8 cellular contexts compared by ENCODE assay signal in genomic region chr14:38210587-38211257, GRCh38. TPM values are rescaled to one million over a fixed set of nuclear protein-coding genes. Genes with fewer than 3 reads are reported as not detected.
DNase-seq lines count a peak whose midpoint lies in the region; ATAC-seq and TF ChIP-seq lines count a peak whose summit lies in the region.

No MANE protein-coding gene starts in this region.

- no peaks in the 10 kb centered on the region for H3K36me3 ChIP-seq in gastrocnemius medialis
- H3K36me3 ChIP-seq in PC-9 (ENCODE audit: low read depth), result no peaks in the 10 kb centered on the region

- H4K20me1 ChIP-seq in PC-9 (ENCODE audit: insufficient read depth), result no peaks in the 10 kb centered on the region

- no peaks in the 10 kb centered on the region for H3K9me2 ChIP-seq in PC-9 (ENCODE audit: insufficient read depth)

- H3K4me3 ChIP-seq in iPS-18c (ENCODE audit: insufficient read depth, low read depth, low read length) (peak overlapping the region; percentile 25; the same call in 1 of the 2 replicates), gastrocnemius medialis (peak overlapping the region; percentile 35 to 56 (median 50)), PC-9 (no peak overlapping the region)

- CTCF ChIA-PET in PC-9 (lab: Charles Lee), result no interaction called here

- H3K4me2 ChIP-seq in PC-9, result no peak overlapping the region

- peak in 1 of 2 donors; percentile 47 for ATAC-seq in gastrocnemius medialis

- peak; percentile 39 for DNase-seq in ELF-1 (ENCODE audit: low read depth, low spot score)
- DNase-seq in astrocyte of the hippocampus (ENCODE audit: low read depth, low spot score), result peak; percentile 33
- no peak for DNase-seq in gastrocnemius medialis
- DNase-seq in caudate nucleus (lab: John Stamatoyannopoulos, UW), result no peak
- DNase-seq in SW 1271 (lab: John Stamatoyannopoulos, UW), result no peak
- no peak for DNase-seq in NCI-H524 treated with DMSO at 0.1 percent for 48 hours (lab: John Stamatoyannopoulos, UW)
- DNase-seq in PC-9, result no peak

- no peaks in the 10 kb centered on the region for H3F3A ChIP-seq in PC-9 (ENCODE audit: insufficient read depth, low read depth)

- intact Hi-C loops in gastrocnemius medialis (cut with DNase I; ENCODE audit: low total_unique reads), result no loop called here
- intact Hi-C loops in PC-9 (cut with micrococcal nuclease; ENCODE audit: unreplicated experiment), result no loop called here

- H3K27me3 ChIP-seq in gastrocnemius medialis, result peaks cover 8 to 56% (median 35%) of the 10 kb centered on the region in 3 donors
- no peaks in the 10 kb centered on the region for H3K27me3 ChIP-seq in PC-9 (ENCODE audit: insufficient read depth, low read depth)

- H2AFZ ChIP-seq in PC-9, result no peak overlapping the region

- H3K27ac ChIP-seq in gastrocnemius medialis (no peak overlapping the region), caudate nucleus (ENCODE audit: low read depth, low read length) (no peak overlapping the region), PC-9 (no peak overlapping the region)

- no peaks in the 10 kb centered on the region for H3K79me2 ChIP-seq in PC-9 (ENCODE audit: low read depth)

- H3K9me3 ChIP-seq in iPS-18c (ENCODE audit: control insufficient read depth, insufficient read depth, low read length) (peaks cover 2% of the 10 kb centered on the region), gastrocnemius medialis (no peaks in the 10 kb centered on the region), PC-9 (ENCODE audit: insufficient read depth, low read depth) (no peaks in the 10 kb centered on the region)

- no peak for TF ChIP-seq POLR2A in gastrocnemius medialis (IDR thresholded peaks at IDR 0.05)

- TF ChIP-seq CTCF in gastrocnemius medialis (IDR thresholded peaks at IDR 0.05 in 4 of 5, conservative IDR thresholded peaks at IDR 0.05 in 1 of 5), result no peak
- no peak for TF ChIP-seq CTCF in PC-9 (conservative IDR thresholded peaks at IDR 0.05)

- in situ Hi-C loops in gastrocnemius medialis (cut with MboI; ENCODE audit: low sequenced_read_pairs in 4 of 4), result no loop called here

- H3K4me1 ChIP-seq in gastrocnemius medialis, result peaks cover 4 to 23% of the 10 kb centered on the region in 2 donors
- no peaks in the 10 kb centered on the region; the same call in 1 of the 2 replicates for H3K4me1 ChIP-seq in PC-9 (replicated peaks; ENCODE audit: insufficient read depth)

- no TSS peak for BruUV-seq in PC-9 (replicated peaks; lab: Mats Ljungman, UMichigan)

- POLR2A ChIA-PET in PC-9 (lab: Charles Lee; ENCODE audit: unreplicated experiment), result no interaction called here

RNA-seq across cellular contexts. Expression of gene SSTR1, which starts 3.0 kb away (rescaled TPM):
- under 1 TPM in 3 of 4 donors, not detected in 1; 0.16 to 0.83 (median 0.33) TPM for total RNA-seq in gastrocnemius medialis
- total RNA-seq in PC-9 (2021), result 0.50 TPM in 2 replicates

RNA-seq across cellular contexts. Expression of gene CLEC14A, which starts 45.2 kb away (rescaled TPM):
- total RNA-seq in gastrocnemius medialis (10 to 100 TPM; 21.2 to 68.6 (median 29.1) TPM), PC-9 (2021) (0.23 and 0.31 TPM in 2 replicates)

Comparison
In these comparisons a context has a peak if more than half of its experiments do, and no peak if none do; other contexts are left out.
1. DNase-seq: peak in ELF-1 (single experiment) and astrocyte of the hippocampus (single experiment); none in gastrocnemius medialis (0 of 2), caudate nucleus (0 of 61), SW 1271 (0 of 2), NCI-H524 treated with DMSO at 0.1 percent for 48 hours (single experiment) and PC-9 (0 of 2).
2. RNA of gene CLEC14A, which starts 45.2 kb away (total RNA-seq): 21.2 to 68.6 TPM in gastrocnemius medialis; 0.23 to 0.31 TPM in PC-9; every median in the first group is over 10 times any median in the second.